In genomic region chr1:32865639-32866038, GRCh38 we compare ENCODE assay signal across 21 cellular contexts. TPM values are rescaled to one million over a fixed set of nuclear protein-coding genes. Genes with fewer than 3 reads are reported as not detected.
"Had no signal": no experiment of that assay in that cellular context is flagged by ENCODE, and none has a peak within 500 bp of the region (broad histone marks: within the 10 kb centered on the region; RNA-seq: fewer than 3 reads in every experiment).

No MANE protein-coding gene starts in this region.

- DNase-seq: activated CD4-positive, alpha-beta T cell treated with anti-CD3 and anti-CD28 coated beads for 36 hours; activated CD4-positive, alpha-beta T cell treated with anti-CD3 and anti-CD28 coated beads, Interleukin-2, amount 50 U/mL, for 4 hours; activated CD4-positive, CD25-positive, alpha-beta regulatory T cell; activated naive CD4-positive, alpha-beta T cell; activated T-cell treated with anti-CD3 and anti-CD28 coated beads for 4 hours; activated T-cell treated with anti-CD3 and anti-CD28 coated beads, Interleukin-2, amount 50 U/mL, for 72 hours; caudate nucleus; foreskin fibroblast; sigmoid colon; stimulated activated CD4-positive, alpha-beta T cell treated with anti-CD3 and anti-CD28 coated beads, Interleukin-1b, Interleukin-23, amount 100 ng/mL, for 48 hours; stimulated activated naive B cell treated with anti-CD40 and anti-IgM and Interleukin-4, amounts not matched to agents 10 μg/mL and 1 μg/mL and 100 μg/mL, for 72 hours; upper lobe of left lung had no signal

- H3K9me3 ChIP-seq: sigmoid colon, upper lobe of left lung, vagina had no signal

- H3K27ac ChIP-seq: hepatocyte, upper lobe of left lung, vagina had no signal

- H3K4me3 ChIP-seq: hepatocyte, sigmoid colon, smooth muscle cell, upper lobe of left lung, vagina had no signal

- H3K27me3 ChIP-seq: sigmoid colon, vagina had no signal

- ATAC-seq: activated CD4-positive, alpha-beta T cell treated with anti-CD3 and anti-CD28 coated beads for 36 hours; activated naive CD4-positive, alpha-beta T cell treated with anti-CD3 and anti-CD28 coated beads, Interleukin-2, amount 50 U/mL, for 72 hours; activated T-cell treated with anti-CD3 and anti-CD28 coated beads, Interleukin-2, amount 50 U/mL, for 72 hours; stimulated activated naive B cell treated with anti-CD40 and anti-IgM and Interleukin-4, amounts not matched to agents 10 μg/mL and 1 μg/mL and 100 μg/mL, for 72 hours had no signal

RNA-seq across cellular contexts. Expression of gene FNDC5, which starts 5.1 kb away (rescaled TPM):
- total RNA-seq: activated CD4-positive, alpha-beta T cell treated with anti-CD3 and anti-CD28 coated beads for 36 hours; activated naive CD4-positive, alpha-beta T cell treated with anti-CD3 and anti-CD28 coated beads, Interleukin-2, amount 50 U/mL, for 72 hours; activated T-cell treated with anti-CD3 and anti-CD28 coated beads, Interleukin-2, amount 50 U/mL, for 72 hours; smooth muscle cell; T-helper 1 cell treated with Interleukin-12 subunit alpha and Interleukin-12 subunit beta and Interleukin-4 antibody, amounts not matched to agents 30 ng/mL and 1 ng/mL, for 36 hours had no signal
- polyA plus RNA-seq: keratinocyte, smooth muscle cell had no signal

RNA-seq across cellular contexts. Expression of gene HPCA, which starts 20.7 kb away (rescaled TPM):
- total RNA-seq: endothelial cell of umbilical vein; hepatocyte; lung microvascular endothelial cell; osteoblast; sigmoid colon; smooth muscle cell; T-helper 1 cell treated with Interleukin-12 subunit alpha and Interleukin-12 subunit beta and Interleukin-4 antibody, amounts not matched to agents 30 ng/mL and 1 ng/mL, for 36 hours; upper lobe of left lung; vagina had no signal
- polyA plus RNA-seq: endothelial cell of umbilical vein, keratinocyte, smooth muscle cell had no signal
